In genomic region chr15:90860942-90861675, GRCh38 we compare ENCODE assay signal across 13 cellular contexts. TPM values are rescaled to one million over a fixed set of nuclear protein-coding genes. Genes with fewer than 3 reads are reported as not detected.
A peak's percentile ranks its signal among the peaks of the same experiment; 100 is the strongest.
DNase-seq lines count a peak whose midpoint lies in the region; ATAC-seq, FAIRE-seq and TF ChIP-seq lines count a peak whose summit lies in the region.
"Had no signal": no experiment of that assay in that cellular context is flagged by ENCODE, and none has a peak within 500 bp of the region (broad histone marks: within the 10 kb centered on the region; RNA-seq: fewer than 3 reads in every experiment).

No MANE protein-coding gene starts in this region.

- H2AFZ ChIP-seq in HCT116 (ENCODE audit: low read depth, low read length, poor library complexity, severe bottlenecking), result peak overlapping the region; percentile 62
- H2AFZ ChIP-seq in HepG2 (ENCODE audit: low read length), result no peak overlapping the region

- H3K4me3 ChIP-seq in HCT116 (replicated peaks in 1 of 2; ENCODE audit: low read depth in 1 of 2, low read length in 2 of 2), result no peak overlapping the region
- H3K4me3 ChIP-seq in HepG2 (replicated peaks in 1 of 3; ENCODE audit: insufficient read depth in 1 of 3, low read depth in 2 of 3, low read length in 3 of 3), result peak overlapping the region in 1 of 3 experiments; percentile 14; a peak in 1 of 6 replicates
- H3K4me3 ChIP-seq: gastroesophageal sphincter, left ventricle myocardium inferior had no signal

- H3K9ac ChIP-seq in HCT116 (ENCODE audit: low read length) (no peak overlapping the region), HepG2 (ENCODE audit: insufficient read depth, low read depth, low read length) (peak overlapping the region; percentile 8; the same call in 1 of the 2 replicates)

- H4K20me1 ChIP-seq in HCT116 (ENCODE audit: insufficient read depth) (no peaks in the 10 kb centered on the region), HepG2 (ENCODE audit: insufficient read depth, low read length) (0 out of 2 replicates have a peak, but pooled peaks cover 2% of the 10 kb centered on the region)

- CTCF ChIA-PET in HCT116 (lab: Charles Lee), result no interaction called here
- CTCF ChIA-PET in HepG2 (lab: Yijun Ruan, JAX; ENCODE audit: low intra/inter-chr PET ratio, low total read pairs), result no interaction called here

- no peak for TF ChIP-seq RAD21 in HCT116 (IDR thresholded peaks at IDR 0.05; ENCODE audit: low read depth)
- no peak for TF ChIP-seq RAD21 in HepG2 (CRISPR knock-in tag; IDR thresholded peaks at IDR 0.05)

- WGBS in HepG2 (ENCODE audit: low lambda C conversion rate), result 4% methylated on average over 14 of the region's 14 CpGs

- peak; percentile 74 to 88 for TF ChIP-seq EP300 in HepG2 (IDR thresholded peaks at IDR 0.05; ENCODE audit: low read depth in 2 of 2, low read length in 2 of 2)
- TF ChIP-seq EP300 in HepG2 (CRISPR knock-in tag; IDR thresholded peaks at IDR 0.05; ENCODE audit: borderline replicate concordance), result peak; percentile 91; the same call in 1 of the 2 replicates

- no peaks in the 10 kb centered on the region for H3K9me2 ChIP-seq in HCT116 (ENCODE audit: insufficient read depth)

- no peak for DNase-seq in HCT116 (ENCODE audit: low read depth, low spot score)
- DNase-seq in NCI-H1930 (lab: John Stamatoyannopoulos, UW), result peak; percentile 40 to 61
- peak; percentile 88 for DNase-seq in SIG-M5 treated with dmso at 0.1 percent for 504 hours (lab: John Stamatoyannopoulos, UW; ENCODE audit: unreplicated experiment)
- DNase-seq in HepG2 (ENCODE audit: low spot score), result peak; percentile 94
- DNase-seq in HTR-8/SVneo (ENCODE audit: insufficient read length, low spot score), result no peak
- DNase-seq in NCI-H524 treated with DMSO at 0.1 percent for 48 hours (lab: John Stamatoyannopoulos, UW), result no peak
- no peak for DNase-seq in AG08396 (ENCODE audit: low spot score)
- DNase-seq: activated CD4-positive, alpha-beta T cell treated with anti-CD3 and anti-CD28 coated beads, Interleukin-2, amount 10 ng/mL, durations not matched to agents 24 days and 14 days; left ventricle myocardium inferior; NCI-H82; stimulated activated CD4-positive, alpha-beta T cell treated with anti-CD3 and anti-CD28 coated beads, Interleukin-15, amount 100 ng/mL, for 24 hours had no signal

- H3K36me3 ChIP-seq in HCT116 (ENCODE audit: control insufficient read depth in 1 of 2, insufficient read depth in 2 of 2, low read length in 2 of 2), result no peaks in the 10 kb centered on the region
- no peaks in the 10 kb centered on the region for H3K36me3 ChIP-seq in HepG2 (replicated peaks in 1 of 2; ENCODE audit: control insufficient read depth in 1 of 2, insufficient read depth in 2 of 2, low read length in 2 of 2)
- H3K36me3 ChIP-seq: gastroesophageal sphincter, left ventricle myocardium inferior had no signal

- H3K9me3 ChIP-seq in HCT116 (ENCODE audit: control insufficient read depth in 1 of 2, insufficient read depth in 1 of 2, low read depth in 1 of 2, low read length in 2 of 2), result no peaks in the 10 kb centered on the region
- no peaks in the 10 kb centered on the region for H3K9me3 ChIP-seq in HepG2 (ENCODE audit: low read length)
- H3K9me3 ChIP-seq: gastroesophageal sphincter, left ventricle myocardium inferior had no signal

- H3K4me1 ChIP-seq in HCT116 (ENCODE audit: control insufficient read depth in 1 of 2, insufficient read depth in 2 of 2, low read length in 2 of 2) (peaks cover 20 to 53% of the 10 kb centered on the region in 2 experiments), HepG2 (ENCODE audit: insufficient read depth, low read length) (peaks cover 82% of the 10 kb centered on the region)
- H3K4me1 ChIP-seq: gastroesophageal sphincter had no signal

- RAD21 ChIA-PET in HCT116 (lab: Charles Lee; ENCODE audit: low non-redundant PET in 1 of 2, low total read pairs in 2 of 2, uncharacterized antibody in 2 of 2, unreplicated experiment in 2 of 2), result no interaction called here

- peak overlapping the region; percentile 41 for H3K4me2 ChIP-seq in HCT116 (ENCODE audit: low read length)
- H3K4me2 ChIP-seq in HepG2 (ENCODE audit: low read depth, low read length), result peak overlapping the region; percentile 69

- in situ Hi-C loops in HepG2 (cut with HindIII; ENCODE audit: extremely low pct_ligation_motif_present, low pct_unique_long_range_greater_than_20kb), result no loop called here

- TF ChIP-seq POLR2A in HCT116 (IDR thresholded peaks at IDR 0.05; ENCODE audit: borderline replicate concordance, extremely low read depth, insufficient read depth, insufficient read length), result no peak
- no peak for TF ChIP-seq POLR2A in HepG2 (IDR thresholded peaks at IDR 0.05; ENCODE audit: insufficient read depth in 1 of 2, low read depth in 2 of 2, low read length in 2 of 2)

- FAIRE-seq in HepG2 (lab: Jason Lieb, UNC) (peak; percentile 98), HTR-8/SVneo (lab: Jason Lieb, UNC) (no peak)

- BruUV-seq in HCT116 (replicated peaks; lab: Mats Ljungman, UMichigan) (no TSS peak), HepG2 (replicated peaks; lab: Mats Ljungman, UMichigan) (no TSS peak)

- TF ChIP-seq CTCF in HCT116 (IDR thresholded peaks at IDR 0.05 in 2 of 3, conservative IDR thresholded peaks at IDR 0.05 in 1 of 3; ENCODE audit: borderline replicate concordance in 1 of 3, insufficient read depth in 1 of 3, low read depth in 2 of 3, low read length in 2 of 3) (no peak), HepG2 (CRISPR knock-in tag; IDR thresholded peaks at IDR 0.05) (no peak)

- H3K79me2 ChIP-seq in HCT116 (ENCODE audit: insufficient read depth, low read length) (no peaks in the 10 kb centered on the region), HepG2 (ENCODE audit: insufficient read depth, low read length) (no peaks in the 10 kb centered on the region)

- H3K27me3 ChIP-seq in HCT116 (ENCODE audit: insufficient read depth, low read length) (peaks cover 8% of the 10 kb centered on the region; the same call in 1 of the 2 replicates), HepG2 (ENCODE audit: control insufficient read depth in 1 of 2, insufficient read depth in 2 of 2, low read length in 2 of 2) (peaks cover 0 to 19% of the 10 kb centered on the region in 2 experiments; a peak in 3 of 5 replicates)

- ATAC-seq in HCT116 (no peak), HepG2 (peak; percentile 69)
- ATAC-seq: gastroesophageal sphincter; stimulated activated memory B cell treated with anti-CD40 and anti-IgM and Interleukin-4, amounts not matched to agents 10 μg/mL and 1 μg/mL and 100 μg/mL, for 72 hours had no signal

- no peak overlapping the region for H3K27ac ChIP-seq in HCT116 (ENCODE audit: low read depth, low read length)
- H3K27ac ChIP-seq in HepG2 (ENCODE audit: extremely low read length, insufficient read depth, low read length), result no peak overlapping the region
- H3K27ac ChIP-seq: gastroesophageal sphincter, left ventricle myocardium inferior had no signal

- POLR2A ChIA-PET in HCT116 (lab: Charles Lee) (interaction anchor here (0.6 to 2.1 kb wide), 2 partner anchors 9 to 154 kb away, joined by 3 to 6 read pairs; no protein-coding TSS in a partner anchor), HepG2 (lab: Yijun Ruan, JAX) (interaction anchor here (1.1 to 3.6 kb wide), 6 partner anchors 9 to 73 kb away, joined by 4 to 65 read pairs (median 21); partner anchors contain the start of genes FES, MAN2A2 and UNC45A)

- intact Hi-C loops in HCT116 (cut with micrococcal nuclease), result loop anchor here (5.0 kb wide), 1 partner anchor 144 kb away; the partner anchor contains the start of gene BLM
- intact Hi-C loops in HepG2 (cut with micrococcal nuclease; ENCODE audit: unreplicated experiment), result loop anchor here (1.0 kb wide), 2 partner anchors 8 to 13 kb away; no protein-coding TSS in a partner anchor

RNA-seq across cellular contexts. Expression of gene FURIN, which starts 7.3 kb away (rescaled TPM):
- total RNA-seq in HCT116 (2021; ENCODE audit: unreplicated experiment), result 42.0 TPM
- polyA plus RNA-seq in HCT116 (2012), result 44.6 and 49.9 TPM in 2 replicates
- total RNA-seq in HepG2 (2016; rRNA removed; fragmentation: Illumina TruSeq; extraction: Trizol), result 13.9 and 17.4 TPM in 2 replicates
- 4.7 and 4.8 TPM in 2 replicates for total RNA-seq in HepG2 (2016; cell fraction: cytosol; rRNA removed; fragmentation: Illumina TruSeq; extraction: Trizol; ENCODE audit: low read depth)
- total RNA-seq in HepG2 (2016; cell fraction: insoluble cytoplasmic fraction; rRNA removed; fragmentation: Illumina TruSeq; extraction: Trizol), result 10.1 and 18.5 TPM in 2 replicates
- 20.5 and 21.4 TPM in 2 replicates for total RNA-seq in HepG2 (2016; cell fraction: membrane; rRNA removed; fragmentation: Illumina TruSeq; extraction: Trizol)
- 17.5 and 19.5 TPM in 2 replicates for total RNA-seq in HepG2 (2016; cell fraction: nucleus; rRNA removed; fragmentation: Illumina TruSeq; extraction: Trizol)
- polyA plus RNA-seq in HepG2 (2011; rRNA removed), result 15.2 and 17.3 TPM in 2 replicates
- polyA plus RNA-seq in HepG2 (2011; cell fraction: cytosol; rRNA removed), result 12.0 and 18.4 TPM in 2 replicates
- 17.2 and 23.0 TPM in 2 replicates for polyA plus RNA-seq in HepG2 (2011; cell fraction: nucleus; rRNA removed)
- polyA plus RNA-seq in HepG2 (2012), result 4.4 and 15.3 TPM in 2 replicates
- 6.3 and 6.4 TPM in 2 replicates for polyA plus RNA-seq in HepG2 (2016; cell fraction: cytosol; fragmentation: Illumina TruSeq; extraction: Trizol; ENCODE audit: low read depth)
- 14.6 and 21.4 TPM in 2 replicates for polyA plus RNA-seq in HepG2 (2016; cell fraction: insoluble cytoplasmic fraction; fragmentation: Illumina TruSeq; extraction: Trizol; ENCODE audit: low read depth)
- polyA plus RNA-seq in HepG2 (2016; cell fraction: membrane; fragmentation: Illumina TruSeq; extraction: Trizol; ENCODE audit: low read depth), result 19.0 and 20.4 TPM in 2 replicates
- 32.9 and 35.2 TPM in 2 replicates for polyA plus RNA-seq in HepG2 (2016; cell fraction: nucleus; fragmentation: Illumina TruSeq; extraction: Trizol; ENCODE audit: insufficient read depth, low read depth)
- polyA minus RNA-seq in HepG2 (2011; rRNA and poly(A)+ RNA removed; ENCODE audit: low replicate concordance), result 33.9 and 45.0 TPM in 2 replicates
- 15.8 and 17.1 TPM in 2 replicates for polyA minus RNA-seq in HepG2 (2011; cell fraction: cytosol; rRNA and poly(A)+ RNA removed)
- polyA minus RNA-seq in HepG2 (2011; cell fraction: nucleus; rRNA and poly(A)+ RNA removed), result 6.1 and 8.6 TPM in 2 replicates

RNA-seq across cellular contexts. Expression of gene FES, which starts 23.2 kb away (rescaled TPM):
- 5.3 TPM for total RNA-seq in HCT116 (2021; ENCODE audit: unreplicated experiment)
- 5.6 and 6.2 TPM in 2 replicates for polyA plus RNA-seq in HCT116 (2012)
- total RNA-seq in HepG2 (2016; rRNA removed; fragmentation: Illumina TruSeq; extraction: Trizol), result 8.5 and 9.5 TPM in 2 replicates
- 3.0 and 3.5 TPM in 2 replicates for total RNA-seq in HepG2 (2016; cell fraction: cytosol; rRNA removed; fragmentation: Illumina TruSeq; extraction: Trizol; ENCODE audit: low read depth)
- 9.6 TPM in 2 replicates for total RNA-seq in HepG2 (2016; cell fraction: insoluble cytoplasmic fraction; rRNA removed; fragmentation: Illumina TruSeq; extraction: Trizol)
- 3.8 and 4.7 TPM in 2 replicates for total RNA-seq in HepG2 (2016; cell fraction: membrane; rRNA removed; fragmentation: Illumina TruSeq; extraction: Trizol)
- total RNA-seq in HepG2 (2016; cell fraction: nucleus; rRNA removed; fragmentation: Illumina TruSeq; extraction: Trizol), result 5.2 and 5.4 TPM in 2 replicates
- polyA plus RNA-seq in HepG2 (2011; rRNA removed), result 4.0 and 4.3 TPM in 2 replicates
- 2.8 and 5.7 TPM in 2 replicates for polyA plus RNA-seq in HepG2 (2011; cell fraction: cytosol; rRNA removed)
- 13.7 and 22.6 TPM in 2 replicates for polyA plus RNA-seq in HepG2 (2011; cell fraction: nucleus; rRNA removed)
- polyA plus RNA-seq in HepG2 (2012), result 1.3 and 1.7 TPM in 2 replicates
- 3.0 TPM in 2 replicates for polyA plus RNA-seq in HepG2 (2016; cell fraction: cytosol; fragmentation: Illumina TruSeq; extraction: Trizol; ENCODE audit: low read depth)
- polyA plus RNA-seq in HepG2 (2016; cell fraction: insoluble cytoplasmic fraction; fragmentation: Illumina TruSeq; extraction: Trizol; ENCODE audit: low read depth), result 6.1 and 6.9 TPM in 2 replicates
- 2.4 TPM in 2 replicates for polyA plus RNA-seq in HepG2 (2016; cell fraction: membrane; fragmentation: Illumina TruSeq; extraction: Trizol; ENCODE audit: low read depth)
- 8.5 and 10.3 TPM in 2 replicates for polyA plus RNA-seq in HepG2 (2016; cell fraction: nucleus; fragmentation: Illumina TruSeq; extraction: Trizol; ENCODE audit: insufficient read depth, low read depth)
- 0.37 and 5.3 TPM in 2 replicates for polyA minus RNA-seq in HepG2 (2011; rRNA and poly(A)+ RNA removed; ENCODE audit: low replicate concordance)
- 1.7 and 1.8 TPM in 2 replicates for polyA minus RNA-seq in HepG2 (2011; cell fraction: cytosol; rRNA and poly(A)+ RNA removed)
- 5.1 and 6.2 TPM in 2 replicates for polyA minus RNA-seq in HepG2 (2011; cell fraction: nucleus; rRNA and poly(A)+ RNA removed)

RNA-seq across cellular contexts. Expression of gene MAN2A2, which starts 42.0 kb away (rescaled TPM):
- 44.9 TPM for total RNA-seq in HCT116 (2021; ENCODE audit: unreplicated experiment)
- 36.8 and 54.6 TPM in 2 replicates for polyA plus RNA-seq in HCT116 (2012)
- total RNA-seq in HepG2 (2016; rRNA removed; fragmentation: Illumina TruSeq; extraction: Trizol), result 6.7 and 17.5 TPM in 2 replicates
- 8.9 and 9.3 TPM in 2 replicates for total RNA-seq in HepG2 (2016; cell fraction: cytosol; rRNA removed; fragmentation: Illumina TruSeq; extraction: Trizol; ENCODE audit: low read depth)
- total RNA-seq in HepG2 (2016; cell fraction: insoluble cytoplasmic fraction; rRNA removed; fragmentation: Illumina TruSeq; extraction: Trizol), result 5.6 and 21.4 TPM in 2 replicates
- total RNA-seq in HepG2 (2016; cell fraction: membrane; rRNA removed; fragmentation: Illumina TruSeq; extraction: Trizol), result 9.6 and 10.0 TPM in 2 replicates
- 31.3 and 36.5 TPM in 2 replicates for total RNA-seq in HepG2 (2016; cell fraction: nucleus; rRNA removed; fragmentation: Illumina TruSeq; extraction: Trizol)
- polyA plus RNA-seq in HepG2 (2011; rRNA removed), result 43.8 and 51.5 TPM in 2 replicates
- 18.4 and 29.4 TPM in 2 replicates for polyA plus RNA-seq in HepG2 (2011; cell fraction: cytosol; rRNA removed)
- polyA plus RNA-seq in HepG2 (2011; cell fraction: nucleus; rRNA removed), result 296 and 398 TPM in 2 replicates
- 13.2 and 18.7 TPM in 2 replicates for polyA plus RNA-seq in HepG2 (2012)
- 1.5 and 2.3 TPM in 2 replicates for polyA plus RNA-seq in HepG2 (2016; cell fraction: cytosol; fragmentation: Illumina TruSeq; extraction: Trizol; ENCODE audit: low read depth)
- polyA plus RNA-seq in HepG2 (2016; cell fraction: insoluble cytoplasmic fraction; fragmentation: Illumina TruSeq; extraction: Trizol; ENCODE audit: low read depth), result 7.9 and 9.3 TPM in 2 replicates
- polyA plus RNA-seq in HepG2 (2016; cell fraction: membrane; fragmentation: Illumina TruSeq; extraction: Trizol; ENCODE audit: low read depth), result 5.8 and 8.8 TPM in 2 replicates
- polyA plus RNA-seq in HepG2 (2016; cell fraction: nucleus; fragmentation: Illumina TruSeq; extraction: Trizol; ENCODE audit: insufficient read depth, low read depth), result 117 and 126 TPM in 2 replicates
- polyA minus RNA-seq in HepG2 (2011; rRNA and poly(A)+ RNA removed; ENCODE audit: low replicate concordance), result 46.3 and 58.9 TPM in 2 replicates
- 16.2 and 16.4 TPM in 2 replicates for polyA minus RNA-seq in HepG2 (2011; cell fraction: cytosol; rRNA and poly(A)+ RNA removed)
- 38.2 and 38.5 TPM in 2 replicates for polyA minus RNA-seq in HepG2 (2011; cell fraction: nucleus; rRNA and poly(A)+ RNA removed)

Comparison
In these comparisons a context has a peak if more than half of its experiments do, and no peak if none do; other contexts are left out.
1. DNase-seq: peak in NCI-H1930 (2 of 2), SIG-M5 treated with dmso at 0.1 percent for 504 hours (single experiment) and HepG2 (single experiment); none in HCT116 (single experiment), HTR-8/SVneo (single experiment), NCI-H524 treated with DMSO at 0.1 percent for 48 hours (single experiment) and AG08396 (single experiment).
2. Of the 20 proteins assayed by ChIP-seq in both HepG2 and HCT116: peak only in HepG2: ATF3, CEBPB, FOSL1, JUND, MAX, ZBTB33 and 1 more; only in HCT116: none; in both: none; in neither: 12; mixed calls (peak in some experiments, not most) for 1.